Comparison of ENCODE assay signal across 8 cellular contexts in genomic region chr10:132397671-132398565, GRCh38. TPM values are rescaled to one million over a fixed set of nuclear protein-coding genes. Genes with fewer than 3 reads are reported as not detected.
DNase-seq lines count a peak whose midpoint lies in the region; ATAC-seq and TF ChIP-seq lines count a peak whose summit lies in the region.

No MANE protein-coding gene starts in this region.

- no peaks in the 10 kb centered on the region for H3K9me3 ChIP-seq in SK-N-SH

- POLR2A ChIA-PET in SK-N-SH (lab: Yijun Ruan, JAX), result interaction anchor here (0.6 to 1.0 kb wide), 2 partner anchors 13 to 28 kb away, joined by 3 to 4 read pairs; no protein-coding TSS in a partner anchor

- peaks cover 24% of the 10 kb centered on the region for H3K4me1 Mint-ChIP-seq in stimulated activated naive CD8-positive, alpha-beta T cell treated with anti-CD3 and anti-CD28 coated beads, Interleukin-15, Interleukin-2, amounts not matched to agents 100 ng/mL and 50 ng/mL, for 24 hours (ENCODE audit: low read depth)

- peak overlapping the region; percentile 73 to 85 for H3K4me3 ChIP-seq in SK-N-SH (ENCODE audit: low read depth in 2 of 2, low read length in 1 of 2)

- peak overlapping the region in 1 of 2 experiments; percentile 82; a peak in 3 of 4 replicates for H3K27ac ChIP-seq in SK-N-SH (ENCODE audit: low read depth in 2 of 2, low read length in 1 of 2)

- no peak for TF ChIP-seq CTCF in SK-N-SH (IDR thresholded peaks at IDR 0.05)

- H3K27ac Mint-ChIP-seq in stimulated activated naive CD8-positive, alpha-beta T cell treated with anti-CD3 and anti-CD28 coated beads, Interleukin-15, Interleukin-2, amounts not matched to agents 100 ng/mL and 50 ng/mL, for 24 hours, result peak overlapping the region; percentile 82

- H3K27me3 ChIP-seq in SK-N-SH (ENCODE audit: insufficient read depth), result no peaks in the 10 kb centered on the region

- CTCF ChIA-PET in SK-N-SH (lab: Yijun Ruan, JAX), result interaction anchor here (0.8 to 1.8 kb wide), 8 partner anchors 8 to 49 kb away, joined by 3 to 5 read pairs (median 3); no protein-coding TSS in a partner anchor

- WGBS in SK-N-SH (ENCODE audit: low lambda C conversion rate), result 12% methylated on average over 20 of the region's 40 CpGs

- ATAC-seq in HG03280 (IDR thresholded peaks at IDR 0.05; ENCODE audit: unreplicated experiment) (peak; percentile 26), left lobe of liver (peak; percentile 66), GM18517 (IDR thresholded peaks at IDR 0.05; ENCODE audit: unreplicated experiment) (no peak)

- H3F3A ChIP-seq in SK-N-SH (replicated peaks; ENCODE audit: insufficient read depth), result peaks cover 3% of the 10 kb centered on the region

- TF ChIP-seq EP300 in SK-N-SH (IDR thresholded peaks at IDR 0.05; ENCODE audit: borderline replicate concordance in 1 of 2, low read depth in 1 of 2, low read length in 1 of 2), result peak in 1 of 2 experiments; percentile 46; a peak in 1 of 4 replicates

- peak overlapping the region; percentile 64 for H3K9ac ChIP-seq in SK-N-SH

- H3K4me3 Mint-ChIP-seq in stimulated activated naive CD8-positive, alpha-beta T cell treated with anti-CD3 and anti-CD28 coated beads, Interleukin-15, Interleukin-2, amounts not matched to agents 100 ng/mL and 50 ng/mL, for 24 hours, result peak overlapping the region; percentile 82

- no peaks in the 10 kb centered on the region for H3K36me3 Mint-ChIP-seq in stimulated activated naive CD8-positive, alpha-beta T cell treated with anti-CD3 and anti-CD28 coated beads, Interleukin-15, Interleukin-2, amounts not matched to agents 100 ng/mL and 50 ng/mL, for 24 hours (ENCODE audit: low read depth)

- no peaks in the 10 kb centered on the region for H3K9me3 Mint-ChIP-seq in stimulated activated naive CD8-positive, alpha-beta T cell treated with anti-CD3 and anti-CD28 coated beads, Interleukin-15, Interleukin-2, amounts not matched to agents 100 ng/mL and 50 ng/mL, for 24 hours

- peak overlapping the region; percentile 56; the same call in 1 of the 2 replicates for H2AFZ ChIP-seq in SK-N-SH (ENCODE audit: low read depth)

- H3K9me2 ChIP-seq in SK-N-SH, result no peaks in the 10 kb centered on the region

- peaks cover 4 to 29% of the 10 kb centered on the region in 2 experiments; a peak in 2 of 4 replicates for H3K4me1 ChIP-seq in SK-N-SH (ENCODE audit: control insufficient read depth in 1 of 2, insufficient read depth in 2 of 2, low read depth in 1 of 2, low read length in 1 of 2)

- peak overlapping the region; percentile 100 for H3K4me2 ChIP-seq in SK-N-SH

- peaks cover 11% of the 10 kb centered on the region; the same call in 1 of the 2 replicates for H3K79me2 ChIP-seq in SK-N-SH (ENCODE audit: insufficient read depth)

- H4K20me1 ChIP-seq in SK-N-SH (ENCODE audit: insufficient read depth), result no peaks in the 10 kb centered on the region

- TF ChIP-seq RAD21 in SK-N-SH (IDR thresholded peaks at IDR 0.05; ENCODE audit: low read length), result 0 out of 2 replicates have a peak, but pooled peaks have one; percentile 1

- no peaks in the 10 kb centered on the region for H3K27me3 Mint-ChIP-seq in stimulated activated naive CD8-positive, alpha-beta T cell treated with anti-CD3 and anti-CD28 coated beads, Interleukin-15, Interleukin-2, amounts not matched to agents 100 ng/mL and 50 ng/mL, for 24 hours

- H3K36me3 ChIP-seq in SK-N-SH (replicated peaks in 1 of 2; ENCODE audit: control insufficient read depth in 1 of 2, insufficient read depth in 2 of 2, low read length in 1 of 2), result no peaks in the 10 kb centered on the region

- DNase-seq in NCI-H1417 (lab: John Stamatoyannopoulos, UW), result peak in 2 of 3 experiments; percentile 52 to 78
- DNase-seq in NCI-H1417 treated with DMSO at 0.1 percent for 48 hours (lab: John Stamatoyannopoulos, UW), result no peak
- peak; percentile 87 for DNase-seq in SK-N-SH
- peak; percentile 27 for DNase-seq in central memory CD4-positive, alpha-beta T cell
- peak; percentile 74 for DNase-seq in left lobe of liver (ENCODE audit: low spot score)

TF ChIP-seq in SK-N-SH, 30 proteins besides CTCF, POLR2A, EP300 and RAD21:
- TF ChIP-seq USF1 (IDR thresholded peaks at IDR 0.05; ENCODE audit: borderline replicate concordance, low read depth) (peak; percentile 78), FOXM1 (IDR thresholded peaks at IDR 0.05; ENCODE audit: low read depth) (no peak), MAX (IDR thresholded peaks at IDR 0.05; ENCODE audit: low read depth) (peak; percentile 71), GATA2 (CRISPR knock-in tag; IDR thresholded peaks at IDR 0.05) (peak; percentile 82), TCF12 (IDR thresholded peaks at IDR 0.05) (peak; percentile 21; the same call in 1 of the 2 replicates), USF2 (IDR thresholded peaks at IDR 0.05; ENCODE audit: borderline replicate concordance, low read depth, low read length) (peak; percentile 27; the same call in 1 of the 2 replicates), FOSL2 (IDR thresholded peaks at IDR 0.05; ENCODE audit: borderline replicate concordance, low read depth) (peak; percentile 2; the same call in 1 of the 2 replicates), TAF1 (IDR thresholded peaks at IDR 0.05; ENCODE audit: borderline replicate concordance, low read depth, low read length) (no peak), MXI1 (IDR thresholded peaks at IDR 0.05; ENCODE audit: low read depth, low read length) (peak; percentile 92)
TF ChIP-seq in SK-N-SH: peak in this region for 7.

RNA-seq across cellular contexts. Expression of gene PWWP2B, which starts 0.9 kb away (rescaled TPM):
- polyA plus RNA-seq in SK-N-SH (2012; rRNA removed), result 2.0 and 2.4 TPM in 2 replicates
- polyA plus RNA-seq in SK-N-SH (2012; cell fraction: cytosol; rRNA removed), result 0.93 and 1.9 TPM in 2 replicates
- 2.3 and 3.2 TPM in 2 replicates for polyA plus RNA-seq in SK-N-SH (2012; cell fraction: nucleus; rRNA removed)
- total RNA-seq in left lobe of liver, result 5.8 TPM
